In genomic region chr22:41285441-41285819, GRCh38 we compare ENCODE assay signal across 8 cellular contexts. TPM values are rescaled to one million over a fixed set of nuclear protein-coding genes. Genes with fewer than 3 reads are reported as not detected.
DNase-seq lines count a peak whose midpoint lies in the region; ATAC-seq and TF ChIP-seq lines count a peak whose summit lies in the region.

No MANE protein-coding gene starts in this region.

- ATAC-seq in GM18520 (IDR thresholded peaks at IDR 0.05; ENCODE audit: unreplicated experiment) = peak; percentile 4
- ATAC-seq in HG03442 (IDR thresholded peaks at IDR 0.05; ENCODE audit: unreplicated experiment) = peak; percentile 19
- peak; percentile 47 for ATAC-seq in gastroesophageal sphincter

- peaks cover 0 to 25% (median 6%) of the 10 kb centered on the region in 3 donors for H3K4me1 ChIP-seq in gastroesophageal sphincter

- no peaks in the 10 kb centered on the region for H3K9me3 ChIP-seq in gastroesophageal sphincter

- peak; percentile 65 for DNase-seq in RPMI8226
- DNase-seq in activated gamma-delta T cell (lab: John Stamatoyannopoulos, UW) = peak; percentile 83
- DNase-seq in non-pigmented ciliary epithelial cell (ENCODE audit: low read depth) = peak; percentile 77
- DNase-seq in substantia nigra (lab: John Stamatoyannopoulos, UW) = peak in 23 of 49 donors; percentile 17 to 67 (median 42)
- DNase-seq in cerebellum (ENCODE audit: low spot score) = no peak

- TF ChIP-seq EP300 in gastroesophageal sphincter (IDR thresholded peaks at IDR 0.05) = no peak

- TF ChIP-seq POLR2A in gastroesophageal sphincter (IDR thresholded peaks at IDR 0.05) = no peak

- peak overlapping the region; percentile 48 to 93 (median 86) for H3K27ac ChIP-seq in gastroesophageal sphincter
- peak overlapping the region; percentile 94 for H3K27ac ChIP-seq in substantia nigra (ENCODE audit: low read depth, low read length, poor library complexity, severe bottlenecking)

- peaks cover 0 to 43% of the 10 kb centered on the region in 2 donors for H3K36me3 ChIP-seq in gastroesophageal sphincter

- no peaks in the 10 kb centered on the region for H3K27me3 ChIP-seq in gastroesophageal sphincter

- no CpG with 5 or more reads among the region's 30 CpGs for WGBS in gastroesophageal sphincter (ENCODE audit: low coverage in 1 of 2), 2 donors

- H3K4me3 ChIP-seq in gastroesophageal sphincter = peak overlapping the region; percentile 70 to 93

- TF ChIP-seq CTCF in gastroesophageal sphincter (IDR thresholded peaks at IDR 0.05) = no peak

RNA-seq across cellular contexts. Expression of gene RANGAP1, which starts 0.6 kb away (rescaled TPM):
- 10 to 100 TPM; 47.9 to 91.5 (median 59.1) TPM for total RNA-seq in gastroesophageal sphincter
- total RNA-seq in cerebellum = 27.9 TPM

RNA-seq across cellular contexts. Expression of gene ZC3H7B, which starts 15.9 kb away (rescaled TPM):
- total RNA-seq in gastroesophageal sphincter = 10 to 100 TPM; 39.0 to 65.2 (median 39.5) TPM
- 53.9 TPM for total RNA-seq in cerebellum

RNA-seq across cellular contexts. Expression of gene CHADL, which starts 44.7 kb away (rescaled TPM):
- 10 to 100 TPM in 1 of 4 donors, 1 to 10 TPM in 3; 5.9 to 12.6 (median 7.4) TPM for total RNA-seq in gastroesophageal sphincter
- total RNA-seq in cerebellum = 2.4 TPM
